Comparison of ENCODE assay signal across 1 cellular context in the genomic region with DNA sequence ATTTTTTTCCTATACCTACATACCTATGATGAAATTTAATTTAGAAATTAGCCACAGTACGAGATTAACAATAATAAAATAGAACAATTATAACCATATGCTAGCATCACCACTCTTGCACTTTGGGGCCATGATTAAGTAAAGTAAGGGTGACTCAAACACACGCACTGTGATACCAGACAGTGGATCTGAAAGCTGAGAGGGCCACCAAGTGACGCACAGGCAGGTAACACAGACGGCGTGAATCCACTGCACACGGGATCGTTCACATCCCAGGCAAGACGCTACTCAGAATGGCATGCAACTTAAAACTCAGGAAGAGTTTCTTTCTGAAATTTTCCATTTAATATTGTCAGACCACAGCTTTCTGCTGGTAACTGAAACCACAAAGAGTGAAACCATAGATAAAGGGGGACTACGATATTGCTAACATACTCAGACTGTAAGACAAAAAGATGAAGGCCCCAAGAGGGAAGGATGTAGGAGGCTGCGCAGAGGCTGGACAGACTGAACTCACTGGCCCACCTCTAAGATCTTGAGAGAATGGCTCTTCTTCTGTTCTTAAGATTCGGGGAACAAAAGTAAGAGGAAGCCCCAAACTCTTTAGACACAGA.
TF ChIP-seq lines count a peak whose summit lies in the region.

No MANE protein-coding gene starts in this region.

TF ChIP-seq in H1, 55 proteins besides CTCF, POLR2A, EP300 and RAD21:
- TF ChIP-seq, protein P1, sequence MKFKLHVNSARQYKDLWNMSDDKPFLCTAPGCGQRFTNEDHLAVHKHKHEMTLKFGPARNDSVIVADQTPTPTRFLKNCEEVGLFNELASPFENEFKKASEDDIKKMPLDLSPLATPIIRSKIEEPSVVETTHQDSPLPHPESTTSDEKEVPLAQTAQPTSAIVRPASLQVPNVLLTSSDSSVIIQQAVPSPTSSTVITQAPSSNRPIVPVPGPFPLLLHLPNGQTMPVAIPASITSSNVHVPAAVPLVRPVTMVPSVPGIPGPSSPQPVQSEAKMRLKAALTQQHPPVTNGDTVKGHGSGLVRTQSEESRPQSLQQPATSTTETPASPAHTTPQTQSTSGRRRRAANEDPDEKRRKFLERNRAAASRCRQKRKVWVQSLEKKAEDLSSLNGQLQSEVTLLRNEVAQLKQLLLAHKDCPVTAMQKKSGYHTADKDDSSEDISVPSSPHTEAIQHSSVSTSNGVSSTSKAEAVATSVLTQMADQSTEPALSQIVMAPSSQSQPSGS (IDR thresholded peaks at IDR 0.05; ENCODE audit: low read length), result no peak
- TF ChIP-seq, protein P2, sequence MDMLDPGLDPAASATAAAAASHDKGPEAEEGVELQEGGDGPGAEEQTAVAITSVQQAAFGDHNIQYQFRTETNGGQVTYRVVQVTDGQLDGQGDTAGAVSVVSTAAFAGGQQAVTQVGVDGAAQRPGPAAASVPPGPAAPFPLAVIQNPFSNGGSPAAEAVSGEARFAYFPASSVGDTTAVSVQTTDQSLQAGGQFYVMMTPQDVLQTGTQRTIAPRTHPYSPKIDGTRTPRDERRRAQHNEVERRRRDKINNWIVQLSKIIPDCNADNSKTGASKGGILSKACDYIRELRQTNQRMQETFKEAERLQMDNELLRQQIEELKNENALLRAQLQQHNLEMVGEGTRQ (IDR thresholded peaks at IDR 0.05; ENCODE audit: low read length), result no peak
- TF ChIP-seq POLR2AphosphoS5 (IDR thresholded peaks at IDR 0.05; ENCODE audit: low read depth, low read length) (no peak), JUND (IDR thresholded peaks at IDR 0.05; ENCODE audit: low read length) (no peak), TBP (IDR thresholded peaks at IDR 0.05; ENCODE audit: low read depth, low read length) (no peak), CHD1 (IDR thresholded peaks at IDR 0.05; ENCODE audit: low read depth, low read length) (no peak), JUN (IDR thresholded peaks at IDR 0.05; ENCODE audit: low read depth, low read length) (no peak), SUZ12 (IDR thresholded peaks at IDR 0.05; ENCODE audit: low read length) (no peak), KDM1A (IDR thresholded peaks at IDR 0.05; ENCODE audit: borderline replicate concordance, low read length) (no peak), POU5F1 (IDR thresholded peaks at IDR 0.05; ENCODE audit: low read depth, low read length) (no peak), TCF12 (IDR thresholded peaks at IDR 0.05; ENCODE audit: low read depth, low read length) (no peak), CHD2 (IDR thresholded peaks at IDR 0.05; ENCODE audit: low read length) (no peak), SIN3A (conservative IDR thresholded peaks at IDR 0.05 in 1 of 2, IDR thresholded peaks at IDR 0.05 in 1 of 2; ENCODE audit: low read depth in 1 of 2, low read length in 2 of 2) (no peak), SP1 (IDR thresholded peaks at IDR 0.05; ENCODE audit: low read depth, low read length) (no peak), ASH2L (IDR thresholded peaks at IDR 0.05; ENCODE audit: low read length) (no peak), HDAC2 (IDR thresholded peaks at IDR 0.05; ENCODE audit: borderline replicate concordance in 1 of 2, low read depth in 2 of 2, low read length in 2 of 2) (no peak)
- TF ChIP-seq, protein P3, sequence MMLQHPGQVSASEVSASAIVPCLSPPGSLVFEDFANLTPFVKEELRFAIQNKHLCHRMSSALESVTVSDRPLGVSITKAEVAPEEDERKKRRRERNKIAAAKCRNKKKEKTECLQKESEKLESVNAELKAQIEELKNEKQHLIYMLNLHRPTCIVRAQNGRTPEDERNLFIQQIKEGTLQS (IDR thresholded peaks at IDR 0.05; ENCODE audit: insufficient read depth, low read depth, low read length), result no peak
- TF ChIP-seq, protein P4, sequence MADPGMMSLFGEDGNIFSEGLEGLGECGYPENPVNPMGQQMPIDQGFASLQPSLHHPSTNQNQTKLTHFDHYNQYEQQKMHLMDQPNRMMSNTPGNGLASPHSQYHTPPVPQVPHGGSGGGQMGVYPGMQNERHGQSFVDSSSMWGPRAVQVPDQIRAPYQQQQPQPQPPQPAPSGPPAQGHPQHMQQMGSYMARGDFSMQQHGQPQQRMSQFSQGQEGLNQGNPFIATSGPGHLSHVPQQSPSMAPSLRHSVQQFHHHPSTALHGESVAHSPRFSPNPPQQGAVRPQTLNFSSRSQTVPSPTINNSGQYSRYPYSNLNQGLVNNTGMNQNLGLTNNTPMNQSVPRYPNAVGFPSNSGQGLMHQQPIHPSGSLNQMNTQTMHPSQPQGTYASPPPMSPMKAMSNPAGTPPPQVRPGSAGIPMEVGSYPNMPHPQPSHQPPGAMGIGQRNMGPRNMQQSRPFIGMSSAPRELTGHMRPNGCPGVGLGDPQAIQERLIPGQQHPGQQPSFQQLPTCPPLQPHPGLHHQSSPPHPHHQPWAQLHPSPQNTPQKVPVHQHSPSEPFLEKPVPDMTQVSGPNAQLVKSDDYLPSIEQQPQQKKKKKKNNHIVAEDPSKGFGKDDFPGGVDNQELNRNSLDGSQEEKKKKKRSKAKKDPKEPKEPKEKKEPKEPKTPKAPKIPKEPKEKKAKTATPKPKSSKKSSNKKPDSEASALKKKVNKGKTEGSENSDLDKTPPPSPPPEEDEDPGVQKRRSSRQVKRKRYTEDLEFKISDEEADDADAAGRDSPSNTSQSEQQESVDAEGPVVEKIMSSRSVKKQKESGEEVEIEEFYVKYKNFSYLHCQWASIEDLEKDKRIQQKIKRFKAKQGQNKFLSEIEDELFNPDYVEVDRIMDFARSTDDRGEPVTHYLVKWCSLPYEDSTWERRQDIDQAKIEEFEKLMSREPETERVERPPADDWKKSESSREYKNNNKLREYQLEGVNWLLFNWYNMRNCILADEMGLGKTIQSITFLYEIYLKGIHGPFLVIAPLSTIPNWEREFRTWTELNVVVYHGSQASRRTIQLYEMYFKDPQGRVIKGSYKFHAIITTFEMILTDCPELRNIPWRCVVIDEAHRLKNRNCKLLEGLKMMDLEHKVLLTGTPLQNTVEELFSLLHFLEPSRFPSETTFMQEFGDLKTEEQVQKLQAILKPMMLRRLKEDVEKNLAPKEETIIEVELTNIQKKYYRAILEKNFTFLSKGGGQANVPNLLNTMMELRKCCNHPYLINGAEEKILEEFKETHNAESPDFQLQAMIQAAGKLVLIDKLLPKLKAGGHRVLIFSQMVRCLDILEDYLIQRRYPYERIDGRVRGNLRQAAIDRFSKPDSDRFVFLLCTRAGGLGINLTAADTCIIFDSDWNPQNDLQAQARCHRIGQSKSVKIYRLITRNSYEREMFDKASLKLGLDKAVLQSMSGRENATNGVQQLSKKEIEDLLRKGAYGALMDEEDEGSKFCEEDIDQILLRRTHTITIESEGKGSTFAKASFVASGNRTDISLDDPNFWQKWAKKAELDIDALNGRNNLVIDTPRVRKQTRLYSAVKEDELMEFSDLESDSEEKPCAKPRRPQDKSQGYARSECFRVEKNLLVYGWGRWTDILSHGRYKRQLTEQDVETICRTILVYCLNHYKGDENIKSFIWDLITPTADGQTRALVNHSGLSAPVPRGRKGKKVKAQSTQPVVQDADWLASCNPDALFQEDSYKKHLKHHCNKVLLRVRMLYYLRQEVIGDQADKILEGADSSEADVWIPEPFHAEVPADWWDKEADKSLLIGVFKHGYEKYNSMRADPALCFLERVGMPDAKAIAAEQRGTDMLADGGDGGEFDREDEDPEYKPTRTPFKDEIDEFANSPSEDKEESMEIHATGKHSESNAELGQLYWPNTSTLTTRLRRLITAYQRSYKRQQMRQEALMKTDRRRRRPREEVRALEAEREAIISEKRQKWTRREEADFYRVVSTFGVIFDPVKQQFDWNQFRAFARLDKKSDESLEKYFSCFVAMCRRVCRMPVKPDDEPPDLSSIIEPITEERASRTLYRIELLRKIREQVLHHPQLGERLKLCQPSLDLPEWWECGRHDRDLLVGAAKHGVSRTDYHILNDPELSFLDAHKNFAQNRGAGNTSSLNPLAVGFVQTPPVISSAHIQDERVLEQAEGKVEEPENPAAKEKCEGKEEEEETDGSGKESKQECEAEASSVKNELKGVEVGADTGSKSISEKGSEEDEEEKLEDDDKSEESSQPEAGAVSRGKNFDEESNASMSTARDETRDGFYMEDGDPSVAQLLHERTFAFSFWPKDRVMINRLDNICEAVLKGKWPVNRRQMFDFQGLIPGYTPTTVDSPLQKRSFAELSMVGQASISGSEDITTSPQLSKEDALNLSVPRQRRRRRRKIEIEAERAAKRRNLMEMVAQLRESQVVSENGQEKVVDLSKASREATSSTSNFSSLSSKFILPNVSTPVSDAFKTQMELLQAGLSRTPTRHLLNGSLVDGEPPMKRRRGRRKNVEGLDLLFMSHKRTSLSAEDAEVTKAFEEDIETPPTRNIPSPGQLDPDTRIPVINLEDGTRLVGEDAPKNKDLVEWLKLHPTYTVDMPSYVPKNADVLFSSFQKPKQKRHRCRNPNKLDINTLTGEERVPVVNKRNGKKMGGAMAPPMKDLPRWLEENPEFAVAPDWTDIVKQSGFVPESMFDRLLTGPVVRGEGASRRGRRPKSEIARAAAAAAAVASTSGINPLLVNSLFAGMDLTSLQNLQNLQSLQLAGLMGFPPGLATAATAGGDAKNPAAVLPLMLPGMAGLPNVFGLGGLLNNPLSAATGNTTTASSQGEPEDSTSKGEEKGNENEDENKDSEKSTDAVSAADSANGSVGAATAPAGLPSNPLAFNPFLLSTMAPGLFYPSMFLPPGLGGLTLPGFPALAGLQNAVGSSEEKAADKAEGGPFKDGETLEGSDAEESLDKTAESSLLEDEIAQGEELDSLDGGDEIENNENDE (IDR thresholded peaks at IDR 0.05; ENCODE audit: insufficient replicate concordance, low read length), result no peak
TF ChIP-seq in H1: peak in this region for 0.
